21 cellular contexts compared by ENCODE assay signal in the genomic region with DNA sequence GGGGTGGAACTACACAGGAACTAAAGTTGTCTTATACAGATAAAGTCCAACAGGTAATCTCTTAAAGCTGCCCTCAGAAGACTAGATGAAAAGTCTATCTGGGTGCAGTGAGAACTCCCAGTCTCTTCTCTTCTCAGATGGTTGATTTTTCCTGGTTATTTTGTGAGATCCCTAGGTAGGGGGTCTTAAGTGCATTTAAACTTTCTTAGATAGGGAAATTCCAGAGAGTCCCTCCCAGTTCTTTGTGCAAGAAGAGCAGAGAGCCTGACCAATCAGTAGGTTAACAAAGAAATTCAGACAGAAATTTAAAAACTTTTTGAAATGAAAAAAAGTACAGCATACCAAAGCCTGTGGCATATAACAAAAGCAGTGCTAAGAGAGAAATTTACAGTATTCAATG. TPM values are rescaled to one million over a fixed set of nuclear protein-coding genes. Genes with fewer than 3 reads are reported as not detected.
DNase-seq lines count a peak whose midpoint lies in the region; ATAC-seq and TF ChIP-seq lines count a peak whose summit lies in the region.
"Had no signal": no experiment of that assay in that cellular context is flagged by ENCODE, and none has a peak within 500 bp of the region (broad histone marks: within the 10 kb centered on the region; RNA-seq: fewer than 3 reads in every experiment).

No MANE protein-coding gene starts in this region.

- no peaks in the 10 kb centered on the region for H4K20me1 ChIP-seq in GM23338 (replicated peaks; ENCODE audit: insufficient read depth)
- H4K20me1 ChIP-seq: BLaER1 treated with 17β-estradiol and CSF1 and Interleukin-3, amounts not matched to agents 10 nM and 100 nM had no signal

- no peaks in the 10 kb centered on the region for H3K27me3 Mint-ChIP-seq in activated T-cell treated with anti-CD3 and anti-CD28 coated beads, Interleukin-2, amount 50 U/mL, for 72 hours (ENCODE audit: low read depth)
- no peaks in the 10 kb centered on the region for H3K27me3 Mint-ChIP-seq in activated T-cell treated with anti-CD3 and anti-CD28 coated beads, Interleukin-2, amount 50 U/mL, for 4 hours (ENCODE audit: low read depth)
- H3K27me3 Mint-ChIP-seq in GM23338 (ENCODE audit: insufficient read depth, low read depth, poor library complexity) = peaks cover 2% of the 10 kb centered on the region
- H3K27me3 Mint-ChIP-seq in central memory CD8-positive, alpha-beta T cell = no peaks in the 10 kb centered on the region
- H3K27me3 Mint-ChIP-seq: B cell; CD4-positive, alpha-beta T cell had no signal

- H3K27ac Mint-ChIP-seq in activated T-cell treated with anti-CD3 and anti-CD28 coated beads, Interleukin-2, amount 50 U/mL, for 72 hours = peak overlapping the region; percentile 7
- H3K27ac Mint-ChIP-seq in GM23338 = no peak overlapping the region
- H3K27ac Mint-ChIP-seq in central memory CD8-positive, alpha-beta T cell (ENCODE audit: low read depth) = peak overlapping the region; percentile 6
- H3K27ac Mint-ChIP-seq in stimulated activated effector memory CD8-positive, alpha-beta T cell treated with anti-CD3 and anti-CD28 coated beads, Interleukin-12 subunit alpha, Interleukin-12 subunit beta, amount 100 ng/mL, for 72 hours = peak overlapping the region; percentile 11
- H3K27ac Mint-ChIP-seq: B cell; CD4-positive, alpha-beta T cell; CD8-positive, alpha-beta T cell had no signal

- DNase-seq in activated T-cell treated with anti-CD3 and anti-CD28 coated beads, Interleukin-2, amount 50 U/mL, for 72 hours = no peak
- no peak for DNase-seq in activated T-cell treated with anti-CD3 and anti-CD28 coated beads, Interleukin-2, amount 50 U/mL, for 4 hours
- peak; percentile 19 for DNase-seq in GM23338 (ENCODE audit: low spot score)
- no peak for DNase-seq in central memory CD8-positive, alpha-beta T cell (ENCODE audit: low spot score in 2 of 2)
- no peak for DNase-seq in stimulated activated effector memory CD8-positive, alpha-beta T cell treated with anti-CD3 and anti-CD28 coated beads, Interleukin-12 subunit alpha, Interleukin-12 subunit beta, amount 100 ng/mL, for 72 hours (ENCODE audit: low spot score in 2 of 2)
- DNase-seq in HuH-7.5 (ENCODE audit: low spot score) = no peak
- DNase-seq: AML-193; Caco-2; Calu3; CD4-positive, alpha-beta T cell; CD8-positive, alpha-beta T cell; DMS79 treated with DMSO at 0.1 percent for 48 hours; GF-D8 had no signal

- peaks cover 5% of the 10 kb centered on the region; the same call in 1 of the 2 replicates for H3K36me3 ChIP-seq in GM23338 (ENCODE audit: insufficient read depth)

- no peaks in the 10 kb centered on the region for H3K4me1 ChIP-seq in GM23338 (ENCODE audit: insufficient read depth)
- H3K4me1 ChIP-seq: A549, Caco-2 had no signal

- H3K4me3 ChIP-seq in GM23338 = no peak overlapping the region
- H3K4me3 ChIP-seq: A549; BLaER1 treated with 17β-estradiol and CSF1 and Interleukin-3, amounts not matched to agents 10 nM and 100 nM had no signal

- no peak overlapping the region for H3K4me2 ChIP-seq in GM23338
- H3K4me2 ChIP-seq: A549; BLaER1 treated with 17β-estradiol and CSF1 and Interleukin-3, amounts not matched to agents 10 nM and 100 nM had no signal

- no peak overlapping the region for H2AFZ ChIP-seq in GM23338

- no peaks in the 10 kb centered on the region for H3K9me2 ChIP-seq in GM23338 (ENCODE audit: insufficient read depth)

- H3K27me3 ChIP-seq in GM23338 (ENCODE audit: insufficient read depth) = no peaks in the 10 kb centered on the region
- H3K27me3 ChIP-seq: BLaER1 treated with 17β-estradiol and CSF1 and Interleukin-3, amounts not matched to agents 10 nM and 100 nM had no signal

- no peak for ATAC-seq in activated T-cell treated with anti-CD3 and anti-CD28 coated beads, Interleukin-2, amount 50 U/mL, for 72 hours (replicated peaks in 1 of 2)
- no peak for ATAC-seq in activated T-cell treated with anti-CD3 and anti-CD28 coated beads, Interleukin-2, amount 50 U/mL, for 4 hours
- ATAC-seq in GM23338 (peak; percentile 53; the same call in 2 of the 3 replicates), HG02571 (IDR thresholded peaks at IDR 0.05; ENCODE audit: unreplicated experiment) (no peak), GM21526 (IDR thresholded peaks at IDR 0.05; ENCODE audit: low FRiP score, unreplicated experiment) (no peak)
- no peak for ATAC-seq in central memory CD8-positive, alpha-beta T cell (replicated peaks; ENCODE audit: extremely low read depth, poor library complexity, severe bottlenecking)
- ATAC-seq in stimulated activated effector memory CD8-positive, alpha-beta T cell treated with anti-CD3 and anti-CD28 coated beads, Interleukin-12 subunit alpha, Interleukin-12 subunit beta, amount 100 ng/mL, for 72 hours = no peak
- ATAC-seq: A549; CD8-positive, alpha-beta T cell had no signal

- no peaks in the 10 kb centered on the region for H3K36me3 Mint-ChIP-seq in activated T-cell treated with anti-CD3 and anti-CD28 coated beads, Interleukin-2, amount 50 U/mL, for 72 hours (ENCODE audit: insufficient read depth in 2 of 2)
- H3K36me3 Mint-ChIP-seq in activated T-cell treated with anti-CD3 and anti-CD28 coated beads, Interleukin-2, amount 50 U/mL, for 4 hours (ENCODE audit: insufficient read depth) = peaks cover 23% of the 10 kb centered on the region
- H3K36me3 Mint-ChIP-seq in GM23338 (ENCODE audit: low read depth) = peaks cover 27% of the 10 kb centered on the region
- H3K36me3 Mint-ChIP-seq in central memory CD8-positive, alpha-beta T cell (ENCODE audit: insufficient read depth) = peaks cover 2% of the 10 kb centered on the region
- peaks cover 6% of the 10 kb centered on the region for H3K36me3 Mint-ChIP-seq in stimulated activated effector memory CD8-positive, alpha-beta T cell treated with anti-CD3 and anti-CD28 coated beads, Interleukin-12 subunit alpha, Interleukin-12 subunit beta, amount 100 ng/mL, for 72 hours

- H3K27ac ChIP-seq in GM23338 (ENCODE audit: low read depth) = no peak overlapping the region
- H3K27ac ChIP-seq: 22Rv1; A549; BLaER1 treated with 17β-estradiol and CSF1 and Interleukin-3, amounts not matched to agents 10 nM and 100 nM; C4-2B had no signal

- no peaks in the 10 kb centered on the region for H3K4me1 Mint-ChIP-seq in activated T-cell treated with anti-CD3 and anti-CD28 coated beads, Interleukin-2, amount 50 U/mL, for 72 hours (ENCODE audit: low read depth)
- peaks cover 3% of the 10 kb centered on the region for H3K4me1 Mint-ChIP-seq in activated T-cell treated with anti-CD3 and anti-CD28 coated beads, Interleukin-2, amount 50 U/mL, for 4 hours (ENCODE audit: low read depth)
- peaks cover 16% of the 10 kb centered on the region for H3K4me1 Mint-ChIP-seq in GM23338
- H3K4me1 Mint-ChIP-seq in central memory CD8-positive, alpha-beta T cell = peaks cover 13% of the 10 kb centered on the region
- H3K4me1 Mint-ChIP-seq in stimulated activated effector memory CD8-positive, alpha-beta T cell treated with anti-CD3 and anti-CD28 coated beads, Interleukin-12 subunit alpha, Interleukin-12 subunit beta, amount 100 ng/mL, for 72 hours = peaks cover 9% of the 10 kb centered on the region

- H3K79me2 ChIP-seq in GM23338 (replicated peaks; ENCODE audit: insufficient read depth) = no peaks in the 10 kb centered on the region

- no peak overlapping the region for H3K4me3 Mint-ChIP-seq in activated T-cell treated with anti-CD3 and anti-CD28 coated beads, Interleukin-2, amount 50 U/mL, for 72 hours
- no peak overlapping the region for H3K4me3 Mint-ChIP-seq in activated T-cell treated with anti-CD3 and anti-CD28 coated beads, Interleukin-2, amount 50 U/mL, for 4 hours
- no peak overlapping the region for H3K4me3 Mint-ChIP-seq in GM23338
- no peak overlapping the region for H3K4me3 Mint-ChIP-seq in central memory CD8-positive, alpha-beta T cell
- no peak overlapping the region for H3K4me3 Mint-ChIP-seq in stimulated activated effector memory CD8-positive, alpha-beta T cell treated with anti-CD3 and anti-CD28 coated beads, Interleukin-12 subunit alpha, Interleukin-12 subunit beta, amount 100 ng/mL, for 72 hours
- H3K4me3 Mint-ChIP-seq: B cell; CD4-positive, alpha-beta T cell; CD8-positive, alpha-beta T cell had no signal

- no peaks in the 10 kb centered on the region for H3K9me3 Mint-ChIP-seq in activated T-cell treated with anti-CD3 and anti-CD28 coated beads, Interleukin-2, amount 50 U/mL, for 72 hours
- H3K9me3 Mint-ChIP-seq in activated T-cell treated with anti-CD3 and anti-CD28 coated beads, Interleukin-2, amount 50 U/mL, for 4 hours = no peaks in the 10 kb centered on the region
- peaks cover 28% of the 10 kb centered on the region for H3K9me3 Mint-ChIP-seq in GM23338
- no peaks in the 10 kb centered on the region for H3K9me3 Mint-ChIP-seq in central memory CD8-positive, alpha-beta T cell
- no peaks in the 10 kb centered on the region for H3K9me3 Mint-ChIP-seq in stimulated activated effector memory CD8-positive, alpha-beta T cell treated with anti-CD3 and anti-CD28 coated beads, Interleukin-12 subunit alpha, Interleukin-12 subunit beta, amount 100 ng/mL, for 72 hours
- H3K9me3 Mint-ChIP-seq: CD4-positive, alpha-beta T cell; CD8-positive, alpha-beta T cell had no signal

- no peaks in the 10 kb centered on the region for H3F3A ChIP-seq in GM23338 (replicated peaks; ENCODE audit: low read depth)

- no peak for TF ChIP-seq CTCF in GM23338 (conservative IDR thresholded peaks at IDR 0.05; ENCODE audit: low read depth in 2 of 2)

TF ChIP-seq in GM23338, 12 proteins besides CTCF, POLR2A, EP300 and RAD21 (continues in another document):
- TF ChIP-seq POLR2AphosphoS5 (IDR thresholded peaks at IDR 0.05; ENCODE audit: low read depth) (no peak), STAT1 (IDR thresholded peaks at IDR 0.05; ENCODE audit: unreplicated experiment) (no peak)

RNA-seq across cellular contexts. Expression of gene GABRR2, which starts 2.0 kb away (rescaled TPM):
- under 1 TPM; 0.46 to 0.74 TPM for total RNA-seq in activated T-cell treated with anti-CD3 and anti-CD28 coated beads, Interleukin-2, amount 50 U/mL, for 72 hours
- total RNA-seq in activated T-cell treated with anti-CD3 and anti-CD28 coated beads, Interleukin-2, amount 50 U/mL, for 4 hours = under 1 TPM in 1 of 3 donors, not detected in 2; 0.19 TPM
- 0.39 TPM in 1 of 2 replicates, not detected in the other for total RNA-seq in GM23338 (2014; rRNA removed; shearing (Covaris generic))
- polyA plus RNA-seq in GM23338 (2016; fragmentation: Nextera tagmentation; extraction: Ambion mirVana) = not detected in 2 replicates
- total RNA-seq: A172 had no signal

RNA-seq across cellular contexts. Expression of gene UBE2J1, which starts 35.5 kb away (rescaled TPM):
- 10 to 100 TPM; 20.6 to 21.4 TPM for total RNA-seq in activated T-cell treated with anti-CD3 and anti-CD28 coated beads, Interleukin-2, amount 50 U/mL, for 72 hours
- total RNA-seq in activated T-cell treated with anti-CD3 and anti-CD28 coated beads, Interleukin-2, amount 50 U/mL, for 4 hours = 10 to 100 TPM; 15.0 to 19.4 (median 16.1) TPM
- 10.3 and 13.1 TPM in 2 replicates for total RNA-seq in GM23338 (2014; rRNA removed; shearing (Covaris generic))
- polyA plus RNA-seq in GM23338 (2016; fragmentation: Nextera tagmentation; extraction: Ambion mirVana) = 6.4 and 7.5 TPM in 2 replicates
